Comparison of ENCODE assay signal across 9 cellular contexts in genomic region chr14:25833341-25834121, GRCh38.
DNase-seq lines count a peak whose midpoint lies in the region; FAIRE-seq lines count a peak whose summit lies in the region.
"Had no signal": no experiment of that assay in that cellular context is flagged by ENCODE, and none has a peak within 500 bp of the region (broad histone marks: within the 10 kb centered on the region; RNA-seq: fewer than 3 reads in every experiment).

No MANE protein-coding gene starts in this region.

- no peak overlapping the region for H3K4me3 Mint-ChIP-seq in immature natural killer cell

- H3K36me3 Mint-ChIP-seq in immature natural killer cell: no peaks in the 10 kb centered on the region

- H3K4me1 Mint-ChIP-seq in immature natural killer cell: no peaks in the 10 kb centered on the region

- DNase-seq in NCI-H82 (lab: John Stamatoyannopoulos, UW) (peak; percentile 72), NCI-H82 treated with DMSO at 0.1 percent for 48 hours (lab: John Stamatoyannopoulos, UW; ENCODE audit: unreplicated experiment) (no peak), NCI-H748 (lab: John Stamatoyannopoulos, UW; ENCODE audit: unreplicated experiment) (peak; percentile 81), pons (ENCODE audit: low spot score) (peak; percentile 85), A172 (ENCODE audit: low spot score) (no peak), immature natural killer cell (no peak)
- DNase-seq in stimulated activated CD8-positive, alpha-beta memory T cell treated with anti-CD3 and anti-CD28 coated beads, Interleukin-4, amount 100 ng/mL, for 48 hours: no peak

- no peaks in the 10 kb centered on the region for H3K27me3 Mint-ChIP-seq in immature natural killer cell (ENCODE audit: low read depth in 3 of 3)

- H3K27ac Mint-ChIP-seq in immature natural killer cell: no peak overlapping the region

- H3K9me3 Mint-ChIP-seq in immature natural killer cell: peaks cover 0 to 12% (median 4%) of the 10 kb centered on the region in 6 donors

- peak; percentile 18 for FAIRE-seq in endometrium (lab: Jason Lieb, UNC)
- FAIRE-seq: islet of Langerhans had no signal

Comparison
In these comparisons a context has a peak if more than half of its experiments do, and no peak if none do; other contexts are left out.
1. DNase-seq: peak in NCI-H82 (single experiment), NCI-H748 (single experiment) and pons (single experiment); none in NCI-H82 treated with DMSO at 0.1 percent for 48 hours (single experiment), A172 (single experiment), immature natural killer cell (0 of 3) and stimulated activated CD8-positive, alpha-beta memory T cell treated with anti-CD3 and anti-CD28 coated beads, Interleukin-4, amount 100 ng/mL, for 48 hours (single experiment).